ENCODE assay signal across 13 cellular contexts in genomic region chr21:35136586-35137254, GRCh38.
DNase-seq lines count a peak whose midpoint lies in the region; ATAC-seq and TF ChIP-seq lines count a peak whose summit lies in the region.
"Had no signal": no experiment of that assay in that cellular context is flagged by ENCODE, and none has a peak within 500 bp of the region (broad histone marks: within the 10 kb centered on the region; RNA-seq: fewer than 3 reads in every experiment).

No MANE protein-coding gene starts in this region.

- no peaks in the 10 kb centered on the region for H3K36me3 ChIP-seq in gastrocnemius medialis
- H3K36me3 ChIP-seq: cardiac muscle cell, right lobe of liver had no signal

- intact Hi-C loops in gastrocnemius medialis (cut with DNase I; ENCODE audit: low total_unique reads) = no loop called here

- peak overlapping the region; percentile 18; the same call in 1 of the 2 replicates for H3K4me3 Mint-ChIP-seq in HFFc6
- H3K4me3 Mint-ChIP-seq in stimulated activated effector memory CD8-positive, alpha-beta T cell treated with anti-CD3 and anti-CD28 coated beads, Interleukin-12 subunit alpha, Interleukin-12 subunit beta, amount 100 ng/mL, for 72 hours = no peak overlapping the region

- H3K36me3 Mint-ChIP-seq in HFFc6 (ENCODE audit: low read depth) = no peaks in the 10 kb centered on the region
- peaks cover 11% of the 10 kb centered on the region for H3K36me3 Mint-ChIP-seq in stimulated activated effector memory CD8-positive, alpha-beta T cell treated with anti-CD3 and anti-CD28 coated beads, Interleukin-12 subunit alpha, Interleukin-12 subunit beta, amount 100 ng/mL, for 72 hours

- no peak for TF ChIP-seq CTCF in HFFc6 (IDR thresholded peaks at IDR 0.05)
- no peak for TF ChIP-seq CTCF in foreskin fibroblast (IDR thresholded peaks at IDR 0.05; ENCODE audit: low read depth, low read length)
- TF ChIP-seq CTCF in gastrocnemius medialis (IDR thresholded peaks at IDR 0.05 in 4 of 5, conservative IDR thresholded peaks at IDR 0.05 in 1 of 5) = no peak

- DNase-seq in HFFc6 = peak; percentile 56
- peak; percentile 97 for DNase-seq in SW480 (ENCODE audit: low spot score)
- DNase-seq in foreskin fibroblast = peak; percentile 47 to 72
- DNase-seq in stimulated activated effector memory CD8-positive, alpha-beta T cell treated with anti-CD3 and anti-CD28 coated beads, Interleukin-12 subunit alpha, Interleukin-12 subunit beta, amount 100 ng/mL, for 72 hours (ENCODE audit: low spot score in 2 of 2) = no peak
- DNase-seq in gastrocnemius medialis = no peak
- no peak for DNase-seq in GOT3 (lab: John Stamatoyannopoulos, UW)
- no peak for DNase-seq in SK-N-DZ (ENCODE audit: low spot score)
- DNase-seq: GF-D8; NCI-H1092 treated with DMSO at 0.1 percent for 48 hours; right lobe of liver; SHP77; stimulated activated naive CD4-positive, alpha-beta T cell treated with Interleukin-2 at 50 U/mL for 16 hours had no signal

- H3K4me1 ChIP-seq in gastrocnemius medialis = no peaks in the 10 kb centered on the region
- H3K4me1 ChIP-seq: right lobe of liver had no signal

- no peaks in the 10 kb centered on the region for H3K27me3 ChIP-seq in gastrocnemius medialis
- H3K27me3 ChIP-seq: right lobe of liver had no signal

- peak overlapping the region; percentile 88 for H3K27ac Mint-ChIP-seq in HFFc6
- H3K27ac Mint-ChIP-seq in stimulated activated effector memory CD8-positive, alpha-beta T cell treated with anti-CD3 and anti-CD28 coated beads, Interleukin-12 subunit alpha, Interleukin-12 subunit beta, amount 100 ng/mL, for 72 hours = peak overlapping the region; percentile 22

- H3K4me3 ChIP-seq in foreskin fibroblast (ENCODE audit: low read depth in 1 of 2, low read length in 2 of 2) = no peak overlapping the region
- H3K4me3 ChIP-seq in gastrocnemius medialis = no peak overlapping the region
- H3K4me3 ChIP-seq: cardiac muscle cell, right lobe of liver had no signal

- H3K4me1 Mint-ChIP-seq in HFFc6 (ENCODE audit: low read depth) = peaks cover 60% of the 10 kb centered on the region
- peaks cover 30% of the 10 kb centered on the region for H3K4me1 Mint-ChIP-seq in stimulated activated effector memory CD8-positive, alpha-beta T cell treated with anti-CD3 and anti-CD28 coated beads, Interleukin-12 subunit alpha, Interleukin-12 subunit beta, amount 100 ng/mL, for 72 hours

- no peaks in the 10 kb centered on the region for H3K9me3 Mint-ChIP-seq in HFFc6
- H3K9me3 Mint-ChIP-seq in stimulated activated effector memory CD8-positive, alpha-beta T cell treated with anti-CD3 and anti-CD28 coated beads, Interleukin-12 subunit alpha, Interleukin-12 subunit beta, amount 100 ng/mL, for 72 hours = no peaks in the 10 kb centered on the region

- H3K9me3 ChIP-seq in gastrocnemius medialis = no peaks in the 10 kb centered on the region
- H3K9me3 ChIP-seq: right lobe of liver had no signal

- H3K27ac ChIP-seq in gastrocnemius medialis = no peak overlapping the region
- H3K27ac ChIP-seq: cardiac muscle cell, right lobe of liver had no signal

- no peaks in the 10 kb centered on the region for H3K27me3 Mint-ChIP-seq in HFFc6 (ENCODE audit: insufficient read depth)

- no peak for TF ChIP-seq POLR2A in gastrocnemius medialis (IDR thresholded peaks at IDR 0.05)

- no peak for ATAC-seq in stimulated activated effector memory CD8-positive, alpha-beta T cell treated with anti-CD3 and anti-CD28 coated beads, Interleukin-12 subunit alpha, Interleukin-12 subunit beta, amount 100 ng/mL, for 72 hours
- no peak for ATAC-seq in gastrocnemius medialis

- in situ Hi-C loops in gastrocnemius medialis (cut with MboI; ENCODE audit: low sequenced_read_pairs in 4 of 4) = no loop called here

Comparison
In these comparisons a context has a peak if more than half of its experiments do, and no peak if none do; other contexts are left out.
1. DNase-seq: peak in HFFc6 (single experiment), SW480 (single experiment) and foreskin fibroblast (2 of 2); none in stimulated activated effector memory CD8-positive, alpha-beta T cell treated with anti-CD3 and anti-CD28 coated beads, Interleukin-12 subunit alpha, Interleukin-12 subunit beta, amount 100 ng/mL, for 72 hours (0 of 2), gastrocnemius medialis (0 of 2), GOT3 (single experiment) and SK-N-DZ (single experiment).